In the genomic region with DNA sequence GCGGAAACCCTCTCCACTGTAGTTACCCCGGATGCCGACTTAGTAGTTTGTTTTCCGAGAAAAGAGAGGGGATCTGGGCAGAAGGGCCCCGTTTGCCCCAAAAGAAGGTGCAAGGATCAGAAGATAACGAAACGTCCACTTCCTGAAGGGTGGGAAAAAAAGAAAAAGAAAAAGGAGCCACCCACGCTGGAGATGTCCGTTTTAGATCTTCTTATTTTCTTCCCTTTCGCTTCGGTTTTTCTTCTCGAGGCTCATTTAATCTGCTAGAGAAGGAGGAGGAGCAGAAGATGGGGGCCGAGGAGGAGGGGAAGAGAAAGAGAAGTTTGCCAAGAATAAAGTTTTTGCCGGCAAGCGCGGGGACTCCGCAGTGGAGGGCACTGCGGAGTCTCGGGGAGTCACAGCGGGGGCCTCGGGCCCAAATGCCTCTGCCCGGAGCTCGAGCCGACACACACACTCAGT, we compare ENCODE assay signal across 8 cellular contexts. TPM values are rescaled to one million over a fixed set of nuclear protein-coding genes. Genes with fewer than 3 reads are reported as not detected.
DNase-seq lines count a peak whose midpoint lies in the region; ATAC-seq and TF ChIP-seq lines count a peak whose summit lies in the region.

No MANE protein-coding gene starts in this region.

- ATAC-seq in GM21529 (IDR thresholded peaks at IDR 0.05; ENCODE audit: unreplicated experiment) (no peak), GM18517 (IDR thresholded peaks at IDR 0.05; ENCODE audit: unreplicated experiment) (no peak)

- TF ChIP-seq CTCF in brain (conservative IDR thresholded peaks at IDR 0.05): no peak
- TF ChIP-seq CTCF in mesothelial cell of epicardium (IDR thresholded peaks at IDR 0.05; ENCODE audit: unreplicated experiment): no peak

- H3K9me3 ChIP-seq in HUES48 (ENCODE audit: control insufficient read depth, insufficient read depth, low read length): no peaks in the 10 kb centered on the region

- peaks cover 100% of the 10 kb centered on the region for H3K27me3 ChIP-seq in HUES48 (ENCODE audit: control insufficient read depth, insufficient read depth, low read length)

- H3K4me3 Mint-ChIP-seq in brain (peak overlapping the region; percentile 83 to 99 (median 88)), mesothelial cell of epicardium (peak overlapping the region; percentile 83)

- H3K4me1 Mint-ChIP-seq in brain: peaks cover 63% of the 10 kb centered on the region
- H3K4me1 Mint-ChIP-seq in mesothelial cell of epicardium: peaks cover 56% of the 10 kb centered on the region

- H3K9ac ChIP-seq in HUES48 (ENCODE audit: low read depth, low read length): peak overlapping the region; percentile 4; the same call in 1 of the 2 replicates

- H3K27ac Mint-ChIP-seq in brain: peak overlapping the region in 4 of 5 experiments; percentile 74 to 97 (median 88)
- H3K27ac Mint-ChIP-seq in mesothelial cell of epicardium: peak overlapping the region; percentile 94

- peaks cover 67% of the 10 kb centered on the region for H3K27me3 Mint-ChIP-seq in brain
- peaks cover 26% of the 10 kb centered on the region for H3K27me3 Mint-ChIP-seq in mesothelial cell of epicardium (ENCODE audit: low read depth)

- DNase-seq in CMK (ENCODE audit: low read depth) (peak; percentile 4), mesothelial cell of epicardium (ENCODE audit: low spot score in 2 of 2, unreplicated experiment in 2 of 2) (no peak), hippocampal formation (lab: John Stamatoyannopoulos, UW) (no peak), GOT3 (lab: John Stamatoyannopoulos, UW) (no peak)

- no peaks in the 10 kb centered on the region for H3K9me3 Mint-ChIP-seq in brain
- no peaks in the 10 kb centered on the region for H3K9me3 Mint-ChIP-seq in mesothelial cell of epicardium

- H3K36me3 Mint-ChIP-seq in brain: no peaks in the 10 kb centered on the region
- H3K36me3 Mint-ChIP-seq in mesothelial cell of epicardium: peaks cover 1% of the 10 kb centered on the region

- H3K27ac ChIP-seq in HUES48 (ENCODE audit: low read depth, low read length): peak overlapping the region; percentile 80

- H3K4me3 ChIP-seq in HUES48 (ENCODE audit: low read depth, low read length): peak overlapping the region; percentile 62

- no peaks in the 10 kb centered on the region for H3K36me3 ChIP-seq in HUES48 (ENCODE audit: control insufficient read depth, insufficient read depth, low read length)

- peaks cover 32% of the 10 kb centered on the region for H3K4me1 ChIP-seq in HUES48 (ENCODE audit: control insufficient read depth, insufficient read depth, low read length)

RNA-seq across cellular contexts. Expression of gene LEF1, which starts 0.5 kb away (rescaled TPM):
- 6.8 TPM for polyA plus RNA-seq in brain (ENCODE audit: insufficient read depth, low read depth, low replicate concordance)
- total RNA-seq in mesothelial cell of epicardium: 72.4 to 76.8 TPM (median 76.6 TPM) in 3 replicates
